ENCODE assay signal across 8 cellular contexts in genomic region chr1:1014896-1015681, GRCh38. TPM values are rescaled to one million over a fixed set of nuclear protein-coding genes. Genes with fewer than 3 reads are reported as not detected.
DNase-seq lines count a peak whose midpoint lies in the region; ATAC-seq and TF ChIP-seq lines count a peak whose summit lies in the region.

No MANE protein-coding gene starts in this region.

- TF ChIP-seq CTCF in HFF-Myc (IDR thresholded peaks at IDR 0.05; ENCODE audit: low read depth, low read length, missing control alignments) (peak; percentile 41), astrocyte of the spinal cord (IDR thresholded peaks at IDR 0.05; ENCODE audit: low read depth, low read length) (peak; percentile 41), nephron (IDR thresholded peaks at IDR 0.05; ENCODE audit: unreplicated experiment in 3 of 3) (peak; percentile 18 to 40 (median 35))

- H3K9me3 Mint-ChIP-seq in nephron, result no peaks in the 10 kb centered on the region

- peak overlapping the region; percentile 65 for H3K4me3 ChIP-seq in HFF-Myc (replicated peaks; ENCODE audit: low read depth, low read length)
- no peak overlapping the region for H3K4me3 ChIP-seq in astrocyte of the spinal cord (ENCODE audit: low read depth, low read length)

- H3K27ac Mint-ChIP-seq in nephron, result peak overlapping the region in 1 of 3 experiments; percentile 68

- in situ Hi-C loops in Caki2 (cut with HindIII; ENCODE audit: low pct_unique_long_range_greater_than_20kb, low sequenced_read_pairs) (no loop called here), astrocyte of the spinal cord (cut with HindIII; ENCODE audit: low sequenced_read_pairs) (no loop called here)

- DNase-seq in Caki2 (ENCODE audit: low read depth) (peak; percentile 19), HFF-Myc (ENCODE audit: extremely low read depth, low read depth) (no peak), astrocyte of the spinal cord (ENCODE audit: low read depth, low spot score) (no peak), NCI-H1436 (lab: John Stamatoyannopoulos, UW) (no peak)
- no peak for DNase-seq in stimulated activated CD4-positive, alpha-beta T cell treated with anti-CD3 and anti-CD28 coated beads, Interleukin-1b, Interleukin-23, amount 100 ng/mL, for 48 hours

- H3K4me1 Mint-ChIP-seq in nephron, result peaks cover 12% of the 10 kb centered on the region

- H3K4me3 Mint-ChIP-seq in nephron, result peak overlapping the region in 2 of 3 experiments; percentile 34 to 49

- ATAC-seq in GM18909 (IDR thresholded peaks at IDR 0.05; ENCODE audit: poor library complexity, unreplicated experiment), result no peak
- ATAC-seq in GM21528 (IDR thresholded peaks at IDR 0.05; ENCODE audit: low FRiP score, unreplicated experiment), result no peak

- no peaks in the 10 kb centered on the region for H3K36me3 Mint-ChIP-seq in nephron (ENCODE audit: low read depth)

- H3K27me3 Mint-ChIP-seq in nephron (ENCODE audit: low read depth), result peaks cover 3% of the 10 kb centered on the region

RNA-seq across cellular contexts. Expression of gene ISG15, which starts 1.8 kb away (rescaled TPM):
- total RNA-seq in Caki2 (2014; rRNA removed; shearing (Covaris generic); ENCODE audit: low replicate concordance), result 129 and 152 TPM in 2 replicates

RNA-seq across cellular contexts. Expression of gene AGRN, which starts 4.8 kb away (rescaled TPM):
- total RNA-seq in Caki2 (2014; rRNA removed; shearing (Covaris generic); ENCODE audit: low replicate concordance), result 246 and 278 TPM in 2 replicates

RNA-seq across cellular contexts. Expression of gene HES4, which starts 15.2 kb away (rescaled TPM):
- total RNA-seq in Caki2 (2014; rRNA removed; shearing (Covaris generic); ENCODE audit: low replicate concordance), result 45.3 and 73.0 TPM in 2 replicates

RNA-seq across cellular contexts. Expression of gene PERM1, which starts 33.2 kb away (rescaled TPM):
- total RNA-seq in Caki2 (2014; rRNA removed; shearing (Covaris generic); ENCODE audit: low replicate concordance), result 0.20 TPM in 1 of 2 replicates, not detected in the other

RNA-seq across cellular contexts. Expression of gene PLEKHN1, which starts 48.8 kb away (rescaled TPM):
- total RNA-seq in Caki2 (2014; rRNA removed; shearing (Covaris generic); ENCODE audit: low replicate concordance), result 0.17 and 2.3 TPM in 2 replicates
